8 cellular contexts compared by ENCODE assay signal in genomic region chr14:93207468-93208308, GRCh38. TPM values are rescaled to one million over a fixed set of nuclear protein-coding genes. Genes with fewer than 3 reads are reported as not detected.
DNase-seq lines count a peak whose midpoint lies in the region; ATAC-seq and TF ChIP-seq lines count a peak whose summit lies in the region.

No MANE protein-coding gene starts in this region.

- peak overlapping the region; percentile 98 for H3K27ac Mint-ChIP-seq in activated T-helper 17 cell treated with anti-CD3 and anti-CD28 coated beads, Interleukin-2, amount 50 U/mL, for 72 hours

- H3K27me3 ChIP-seq in BJ (ENCODE audit: control insufficient read depth, insufficient read depth, low read length) (no peaks in the 10 kb centered on the region), neuron (ENCODE audit: insufficient read depth, low read length) (no peaks in the 10 kb centered on the region)

- H3K4me3 ChIP-seq in BJ (ENCODE audit: low read depth, low read length) (peak overlapping the region; percentile 96), neuron (ENCODE audit: low read length) (peak overlapping the region; percentile 91)

- H2AFZ ChIP-seq in neuron (ENCODE audit: low read depth, low read length) = peak overlapping the region; percentile 73

- no peaks in the 10 kb centered on the region for H3K9me3 ChIP-seq in neuron (ENCODE audit: low read length)

- peaks cover 20% of the 10 kb centered on the region for H3K4me1 Mint-ChIP-seq in activated T-helper 17 cell treated with anti-CD3 and anti-CD28 coated beads, Interleukin-2, amount 50 U/mL, for 72 hours

- H3K4me1 ChIP-seq in neuron (ENCODE audit: insufficient read depth, low read length) = peaks cover 18% of the 10 kb centered on the region

- H3K36me3 ChIP-seq in BJ (ENCODE audit: control insufficient read depth, insufficient read depth, low read length) = no peaks in the 10 kb centered on the region; the same call in 1 of the 2 replicates
- peaks cover 20% of the 10 kb centered on the region for H3K36me3 ChIP-seq in neuron (ENCODE audit: insufficient read depth, low read length)

- H3K9me3 Mint-ChIP-seq in activated T-helper 17 cell treated with anti-CD3 and anti-CD28 coated beads, Interleukin-2, amount 50 U/mL, for 72 hours = no peaks in the 10 kb centered on the region

- POLR2A ChIA-PET in BJ (lab: Charles Lee) = no interaction called here

- DNase-seq in BJ (ENCODE audit: low read depth) (no peak), NCI-H2171 (lab: John Stamatoyannopoulos, UW) (peak; percentile 18), globus pallidus (ENCODE audit: low spot score) (peak; percentile 64), DMS153 (lab: John Stamatoyannopoulos, UW) (no peak)

- peak overlapping the region; percentile 73 for H3K4me3 Mint-ChIP-seq in activated T-helper 17 cell treated with anti-CD3 and anti-CD28 coated beads, Interleukin-2, amount 50 U/mL, for 72 hours

- CTCF ChIA-PET in BJ (lab: Yijun Ruan, JAX) = interaction anchor here (0.6 to 1.9 kb wide), 23 partner anchors 10 to 1084 kb away, joined by 3 to 10 read pairs (median 3); no protein-coding TSS in a partner anchor

- ATAC-seq in GM18517 (IDR thresholded peaks at IDR 0.05; ENCODE audit: unreplicated experiment) (peak; percentile 28), HG03039 (IDR thresholded peaks at IDR 0.05; ENCODE audit: unreplicated experiment) (peak; percentile 32)
- ATAC-seq in activated T-helper 17 cell treated with anti-CD3 and anti-CD28 coated beads, Interleukin-2, amount 50 U/mL, for 72 hours (replicated peaks) = peak; percentile 37

- peaks cover 61% of the 10 kb centered on the region for H3K36me3 Mint-ChIP-seq in activated T-helper 17 cell treated with anti-CD3 and anti-CD28 coated beads, Interleukin-2, amount 50 U/mL, for 72 hours (ENCODE audit: low read depth)

- TF ChIP-seq CTCF in BJ (IDR thresholded peaks at IDR 0.05; ENCODE audit: insufficient read depth, low read depth, low read length) = peak; percentile 64

- no peaks in the 10 kb centered on the region for H3K27me3 Mint-ChIP-seq in activated T-helper 17 cell treated with anti-CD3 and anti-CD28 coated beads, Interleukin-2, amount 50 U/mL, for 72 hours

RNA-seq across cellular contexts. Expression of gene UBR7, which starts 0.6 kb away (rescaled TPM):
- 25.4 and 30.3 TPM in 2 replicates for polyA plus RNA-seq in BJ (2011; rRNA removed)
- polyA minus RNA-seq in BJ (2011; rRNA and poly(A)+ RNA removed) = 6.3 and 6.6 TPM in 2 replicates
- total RNA-seq in activated T-helper 17 cell treated with anti-CD3 and anti-CD28 coated beads, Interleukin-2, amount 50 U/mL, for 72 hours = 10 to 100 TPM; 33.0 to 37.1 TPM

RNA-seq across cellular contexts. Expression of gene GON7, which starts 0.8 kb away (rescaled TPM):
- 4.5 and 7.7 TPM in 2 replicates for polyA plus RNA-seq in BJ (2011; rRNA removed)
- 0.76 and 1.1 TPM in 2 replicates for polyA minus RNA-seq in BJ (2011; rRNA and poly(A)+ RNA removed)
- 10 to 100 TPM in 1 of 2 donors, 1 to 10 TPM in 1; 6.1 to 21.8 TPM for total RNA-seq in activated T-helper 17 cell treated with anti-CD3 and anti-CD28 coated beads, Interleukin-2, amount 50 U/mL, for 72 hours

RNA-seq across cellular contexts. Expression of gene LYSET, which starts 22.6 kb away (rescaled TPM):
- 6.8 and 12.8 TPM in 2 replicates for polyA plus RNA-seq in BJ (2011; rRNA removed)
- 1.9 and 3.7 TPM in 2 replicates for polyA minus RNA-seq in BJ (2011; rRNA and poly(A)+ RNA removed)
- total RNA-seq in activated T-helper 17 cell treated with anti-CD3 and anti-CD28 coated beads, Interleukin-2, amount 50 U/mL, for 72 hours = 10 to 100 TPM; 10.2 to 17.2 TPM

RNA-seq across cellular contexts. Expression of gene MOAP1, which starts 23.0 kb away (rescaled TPM):
- 15.5 and 20.0 TPM in 2 replicates for polyA plus RNA-seq in BJ (2011; rRNA removed)
- polyA minus RNA-seq in BJ (2011; rRNA and poly(A)+ RNA removed) = 4.0 TPM in 2 replicates
- 10 to 100 TPM; 21.9 to 25.4 TPM for total RNA-seq in activated T-helper 17 cell treated with anti-CD3 and anti-CD28 coated beads, Interleukin-2, amount 50 U/mL, for 72 hours

Comparison
In these comparisons a context has a peak if more than half of its experiments do, and no peak if none do; other contexts are left out.
1. DNase-seq: peak in NCI-H2171 (single experiment) and globus pallidus (single experiment); none in BJ (single experiment) and DMS153 (single experiment).
2. Peak in every context shown above with its lines, with median percentiles within 50 percentile points of each other: ATAC-seq.